Comparison of ENCODE assay signal across 13 cellular contexts in the genomic region with DNA sequence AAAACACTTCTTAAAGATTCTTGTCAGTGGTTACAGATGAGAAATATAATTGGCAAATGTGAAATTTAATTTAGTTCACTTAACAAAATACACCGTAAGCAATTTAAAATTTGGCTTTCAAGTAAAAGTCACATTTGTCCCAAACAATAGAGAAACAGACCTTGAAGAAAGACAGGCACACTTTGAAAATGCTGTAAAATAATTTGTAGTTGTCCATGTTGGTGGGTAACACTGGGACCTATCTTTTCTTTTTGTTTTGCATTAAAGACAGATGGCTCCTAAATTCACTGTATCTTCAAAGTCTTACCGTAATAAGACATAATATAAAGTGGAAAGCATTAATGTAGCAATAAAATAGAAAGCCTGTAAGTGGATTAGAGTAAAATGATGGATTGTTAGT. TPM values are rescaled to one million over a fixed set of nuclear protein-coding genes. Genes with fewer than 3 reads are reported as not detected.
A peak's percentile ranks its signal among the peaks of the same experiment; 100 is the strongest.
DNase-seq lines count a peak whose midpoint lies in the region; ATAC-seq and TF ChIP-seq lines count a peak whose summit lies in the region.
"Had no signal": no experiment of that assay in that cellular context is flagged by ENCODE, and none has a peak within 500 bp of the region (broad histone marks: within the 10 kb centered on the region; RNA-seq: fewer than 3 reads in every experiment).

No MANE protein-coding gene starts in this region.

- H3F3A ChIP-seq in smooth muscle cell (ENCODE audit: low read depth) = peaks cover 10% of the 10 kb centered on the region

- CTCF ChIA-PET in activated CD4-positive, alpha-beta T cell treated with anti-CD3 and anti-CD28 coated beads for 36 hours (lab: Charles Lee) = interaction anchor here (0.7 to 7.2 kb wide), 13 partner anchors 7 to 279 kb away, joined by 3 to 35 read pairs (median 4); no protein-coding TSS in a partner anchor

- H3K4me1 ChIP-seq in gastroesophageal sphincter (peaks cover 15 to 86% (median 29%) of the 10 kb centered on the region in 3 donors), smooth muscle cell (ENCODE audit: low read depth) (peaks cover 46% of the 10 kb centered on the region), mucosa of descending colon (ENCODE audit: low read depth) (peaks cover 24% of the 10 kb centered on the region)

- H3K4me2 ChIP-seq in smooth muscle cell = peak overlapping the region; percentile 83

- H3K4me3 ChIP-seq in gastroesophageal sphincter (no peak overlapping the region), smooth muscle cell (peak overlapping the region; percentile 86), mucosa of descending colon (no peak overlapping the region), MG63 (no peak overlapping the region)

- H3K9ac ChIP-seq in smooth muscle cell (ENCODE audit: low read depth) = peak overlapping the region; percentile 56

- H3K36me3 ChIP-seq in gastroesophageal sphincter (no peaks in the 10 kb centered on the region), smooth muscle cell (ENCODE audit: low read depth) (no peaks in the 10 kb centered on the region), mucosa of descending colon (ENCODE audit: low read depth) (no peaks in the 10 kb centered on the region), MG63 (peaks cover 14% of the 10 kb centered on the region)

- H3K9me3 ChIP-seq in gastroesophageal sphincter (no peaks in the 10 kb centered on the region), smooth muscle cell (replicated peaks; ENCODE audit: low read depth) (no peaks in the 10 kb centered on the region), mucosa of descending colon (no peaks in the 10 kb centered on the region), MG63 (no peaks in the 10 kb centered on the region)

- peak overlapping the region; percentile 68 for H3K4me3 Mint-ChIP-seq in activated CD4-positive, alpha-beta T cell treated with anti-CD3 and anti-CD28 coated beads for 36 hours
- H3K4me3 Mint-ChIP-seq: endodermal cell had no signal

- POLR2A ChIA-PET in activated CD4-positive, alpha-beta T cell treated with anti-CD3 and anti-CD28 coated beads for 36 hours (lab: Charles Lee) = interaction anchor here (0.6 to 0.8 kb wide), 2 partner anchors 13 to 268 kb away, joined by 3 to 4 read pairs; no protein-coding TSS in a partner anchor

- peak overlapping the region; percentile 80 for H2AFZ ChIP-seq in smooth muscle cell (ENCODE audit: low read depth)

- H3K27ac Mint-ChIP-seq in activated CD4-positive, alpha-beta T cell treated with anti-CD3 and anti-CD28 coated beads for 36 hours = peak overlapping the region; percentile 94
- H3K27ac Mint-ChIP-seq: endodermal cell had no signal

- no peaks in the 10 kb centered on the region for H3K27me3 Mint-ChIP-seq in activated CD4-positive, alpha-beta T cell treated with anti-CD3 and anti-CD28 coated beads for 36 hours

- H3K4me1 Mint-ChIP-seq in activated CD4-positive, alpha-beta T cell treated with anti-CD3 and anti-CD28 coated beads for 36 hours = peaks cover 58% of the 10 kb centered on the region

- no peaks in the 10 kb centered on the region for H3K9me3 Mint-ChIP-seq in activated CD4-positive, alpha-beta T cell treated with anti-CD3 and anti-CD28 coated beads for 36 hours (ENCODE audit: low read depth)
- H3K9me3 Mint-ChIP-seq: endodermal cell had no signal

- WGBS in gastroesophageal sphincter (ENCODE audit: low coverage in 1 of 2), 2 donors = 37 to 48% methylated on average over 2 of the region's 2 CpGs
- WGBS in smooth muscle cell (ENCODE audit: low lambda C conversion rate) = 69% methylated on average over 2 of the region's 2 CpGs

- H3K79me2 ChIP-seq in smooth muscle cell (ENCODE audit: low read depth) = peaks cover 37% of the 10 kb centered on the region

- TF ChIP-seq EP300 in gastroesophageal sphincter (IDR thresholded peaks at IDR 0.05) = no peak

- TF ChIP-seq CTCF in gastroesophageal sphincter (IDR thresholded peaks at IDR 0.05) = no peak
- no peak for TF ChIP-seq CTCF in smooth muscle cell (IDR thresholded peaks at IDR 0.05; ENCODE audit: borderline replicate concordance, insufficient read depth, poor library complexity, severe bottlenecking)
- TF ChIP-seq CTCF in mucosa of descending colon (IDR thresholded peaks at IDR 0.05) = no peak

- intact Hi-C loops in activated CD4-positive, alpha-beta T cell treated with anti-CD3 and anti-CD28 coated beads for 36 hours (cut with DNase I, micrococcal nuclease) = no loop called here
- intact Hi-C loops in mucosa of descending colon (cut with DNase I, micrococcal nuclease) = loop anchor here in 1 of 2 donors (10.0 kb wide), 1 partner anchor 54 kb away; no protein-coding TSS in a partner anchor

- no peaks in the 10 kb centered on the region for H4K20me1 ChIP-seq in smooth muscle cell (ENCODE audit: low read depth)

- H3K36me3 Mint-ChIP-seq in activated CD4-positive, alpha-beta T cell treated with anti-CD3 and anti-CD28 coated beads for 36 hours (ENCODE audit: low read depth) = peaks cover 4% of the 10 kb centered on the region

- H3K27me3 ChIP-seq in gastroesophageal sphincter (no peaks in the 10 kb centered on the region), smooth muscle cell (ENCODE audit: low read depth) (no peaks in the 10 kb centered on the region), MG63 (no peaks in the 10 kb centered on the region)

- DNase-seq in activated CD4-positive, alpha-beta T cell treated with anti-CD3 and anti-CD28 coated beads for 36 hours = no peak
- DNase-seq in activated CD4-positive, alpha-beta T cell treated with anti-CD3 and anti-CD28 coated beads for 48 hours = no peak
- DNase-seq in smooth muscle cell (lab: John Stamatoyannopoulos, UW; ENCODE audit: unreplicated experiment) = no peak
- no peak for DNase-seq in mucosa of descending colon
- DNase-seq in MG63 = no peak
- DNase-seq: activated CD4-positive, alpha-beta T cell treated with anti-CD3 and anti-CD28 coated beads for 4 hours; DMS53; endodermal cell; NCI-H226 had no signal

- no peak for ATAC-seq in activated CD4-positive, alpha-beta T cell treated with anti-CD3 and anti-CD28 coated beads for 36 hours
- no peak for ATAC-seq in SK-N-SH treated with all-trans-retinoic acid at 6 μM for 48 hours
- ATAC-seq in gastroesophageal sphincter = no peak
- ATAC-seq in mucosa of descending colon = no peak
- ATAC-seq in HG02981 (IDR thresholded peaks at IDR 0.05; ENCODE audit: unreplicated experiment) = no peak

- peak overlapping the region; percentile 92 to 100 (median 98) for H3K27ac ChIP-seq in gastroesophageal sphincter
- peak overlapping the region; percentile 80 for H3K27ac ChIP-seq in smooth muscle cell (ENCODE audit: low read depth)
- H3K27ac ChIP-seq: RWPE1 had no signal

- TF ChIP-seq POLR2A in gastroesophageal sphincter (IDR thresholded peaks at IDR 0.05) = no peak

TF ChIP-seq in SK-N-SH treated with all-trans-retinoic acid at 6 μM for 48 hours, 23 proteins besides CTCF, POLR2A, EP300 and RAD21 (continues in another document):
- TF ChIP-seq ESRRG (CRISPR knock-in tag; IDR thresholded peaks at IDR 0.05) (no peak), TOX (CRISPR knock-in tag; IDR thresholded peaks at IDR 0.05; ENCODE audit: borderline replicate concordance) (no peak; the same call in 1 of the 2 replicates), RARB (CRISPR knock-in tag; IDR thresholded peaks at IDR 0.05) (0 out of 2 replicates have a peak, but pooled peaks have one; percentile 12), ZNF70 (CRISPR knock-in tag; IDR thresholded peaks at IDR 0.05) (no peak), ISL1 (CRISPR knock-in tag; IDR thresholded peaks at IDR 0.05) (peak; percentile 97), PPARA (CRISPR knock-in tag; IDR thresholded peaks at IDR 0.05; ENCODE audit: borderline replicate concordance) (peak; percentile 66; the same call in 1 of the 2 replicates)
- TF ChIP-seq, protein P1, sequence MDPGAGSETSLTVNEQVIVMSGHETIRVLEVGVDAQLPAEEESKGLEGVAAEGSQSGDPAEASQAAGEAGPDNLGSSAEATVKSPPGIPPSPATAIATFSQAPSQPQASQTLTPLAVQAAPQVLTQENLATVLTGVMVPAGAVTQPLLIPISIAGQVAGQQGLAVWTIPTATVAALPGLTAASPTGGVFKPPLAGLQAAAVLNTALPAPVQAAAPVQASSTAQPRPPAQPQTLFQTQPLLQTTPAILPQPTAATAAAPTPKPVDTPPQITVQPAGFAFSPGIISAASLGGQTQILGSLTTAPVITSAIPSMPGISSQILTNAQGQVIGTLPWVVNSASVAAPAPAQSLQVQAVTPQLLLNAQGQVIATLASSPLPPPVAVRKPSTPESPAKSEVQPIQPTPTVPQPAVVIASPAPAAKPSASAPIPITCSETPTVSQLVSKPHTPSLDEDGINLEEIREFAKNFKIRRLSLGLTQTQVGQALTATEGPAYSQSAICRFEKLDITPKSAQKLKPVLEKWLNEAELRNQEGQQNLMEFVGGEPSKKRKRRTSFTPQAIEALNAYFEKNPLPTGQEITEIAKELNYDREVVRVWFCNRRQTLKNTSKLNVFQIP (CRISPR knock-in tag; IDR thresholded peaks at IDR 0.05; ENCODE audit: borderline replicate concordance, low read depth) = peak; percentile 59; the same call in 1 of the 2 replicates

RNA-seq across cellular contexts. Expression of a gene that starts 3.3 kb away (rescaled TPM):
- 10 to 100 TPM; 21.2 to 24.8 TPM for total RNA-seq in activated CD4-positive, alpha-beta T cell treated with anti-CD3 and anti-CD28 coated beads for 36 hours
- total RNA-seq in gastroesophageal sphincter (10 to 100 TPM; 28.8 to 71.6 (median 47.7) TPM), smooth muscle cell (5.2 and 7.0 TPM in 2 replicates), mucosa of descending colon (10 to 100 TPM in 1 of 3 donors, 1 to 10 TPM in 2; 6.6 to 27.1 (median 8.3) TPM)
- polyA plus RNA-seq in smooth muscle cell = 4.4 and 5.0 TPM in 2 replicates
- 18.3 and 22.8 TPM in 2 replicates for total RNA-seq in MG63 (2014; rRNA removed; shearing (Covaris generic); ENCODE audit: low replicate concordance)

RNA-seq across cellular contexts. Expression of a gene that starts 32.0 kb away (rescaled TPM):
- total RNA-seq in activated CD4-positive, alpha-beta T cell treated with anti-CD3 and anti-CD28 coated beads for 36 hours = 100 to 1,000 TPM; 160 to 217 TPM
- total RNA-seq in gastroesophageal sphincter = 100 to 1,000 TPM; 140 to 289 (median 164) TPM
- 156 and 162 TPM in 2 replicates for total RNA-seq in smooth muscle cell
- polyA plus RNA-seq in smooth muscle cell = 97.3 and 123 TPM in 2 replicates
- 100 to 1,000 TPM in 2 of 3 donors, 10 to 100 TPM in 1; 98.6 to 140 (median 107) TPM for total RNA-seq in mucosa of descending colon
- 203 and 261 TPM in 2 replicates for total RNA-seq in MG63 (2014; rRNA removed; shearing (Covaris generic); ENCODE audit: low replicate concordance)

RNA-seq across cellular contexts. Expression of a gene that starts 45.1 kb away (rescaled TPM):
- total RNA-seq in activated CD4-positive, alpha-beta T cell treated with anti-CD3 and anti-CD28 coated beads for 36 hours = 10 to 100 TPM; 38.7 to 44.7 TPM
- total RNA-seq in gastroesophageal sphincter (10 to 100 TPM; 12.7 to 25.3 (median 17.1) TPM), smooth muscle cell (7.9 and 12.2 TPM in 2 replicates), mucosa of descending colon (10 to 100 TPM; 25.4 to 48.8 (median 34.6) TPM)
- 12.8 and 16.2 TPM in 2 replicates for polyA plus RNA-seq in smooth muscle cell
- 24.4 and 28.6 TPM in 2 replicates for total RNA-seq in MG63 (2014; rRNA removed; shearing (Covaris generic); ENCODE audit: low replicate concordance)
